ENCODE assay signal across 8 cellular contexts in genomic region chr6:158283304-158284005, GRCh38. TPM values are rescaled to one million over a fixed set of nuclear protein-coding genes. Genes with fewer than 3 reads are reported as not detected.
A peak's percentile ranks its signal among the peaks of the same experiment; 100 is the strongest.
DNase-seq lines count a peak whose midpoint lies in the region; ATAC-seq, FAIRE-seq and TF ChIP-seq lines count a peak whose summit lies in the region.

No MANE protein-coding gene starts in this region.

- intact Hi-C loops in CD4-positive, alpha-beta T cell (cut with DNase I, micrococcal nuclease), result no loop called here
- intact Hi-C loops in K562 (cut with micrococcal nuclease) (no loop called here), left lung (cut with DNase I) (no loop called here)

- ATAC-seq in CD4-positive, alpha-beta T cell (ENCODE audit: poor library complexity), result peak; percentile 66
- peak; percentile 48 for ATAC-seq in HG03108 (IDR thresholded peaks at IDR 0.05; ENCODE audit: unreplicated experiment)
- peak; percentile 48; the same call in 1 of the 3 replicates for ATAC-seq in K562
- ATAC-seq in left lung, result peak; percentile 40
- ATAC-seq in GM21515 (IDR thresholded peaks at IDR 0.05; ENCODE audit: unreplicated experiment), result no peak

- 66% methylated on average over 4 of the region's 4 CpGs for WGBS in K562 (ENCODE audit: insufficient coverage, low coverage, missing lambda C conversion rate)

- H4K20me1 ChIP-seq in K562 (replicated peaks; ENCODE audit: control insufficient read depth, insufficient read depth, low read length), result no peaks in the 10 kb centered on the region

- H3K9me3 Mint-ChIP-seq in CD4-positive, alpha-beta T cell, result no peaks in the 10 kb centered on the region

- POLR2A ChIA-PET in CD4-positive, alpha-beta T cell (lab: Charles Lee), result interaction anchor here (2.5 kb wide), 1 partner anchor 13 kb away, joined by 10 read pairs; no protein-coding TSS in a partner anchor
- POLR2A ChIA-PET in K562 (lab: Yijun Ruan, JAX), result no interaction called here

- no peak overlapping the region for H3K9ac ChIP-seq in K562 (ENCODE audit: insufficient read depth in 1 of 2, low read depth in 2 of 2, low read length in 2 of 2)

- H3K4me2 ChIP-seq in K562 (ENCODE audit: insufficient read depth, low read length), result no peak overlapping the region

- TF ChIP-seq RAD21 in K562 (CRISPR knock-in tag; conservative IDR thresholded peaks at IDR 0.05 in 1 of 2, IDR thresholded peaks at IDR 0.05 in 1 of 2), result no peak

- H3K36me3 Mint-ChIP-seq in CD4-positive, alpha-beta T cell (ENCODE audit: low read depth), result no peaks in the 10 kb centered on the region

- H3K27me3 ChIP-seq in CD4-positive, alpha-beta T cell (ENCODE audit: control insufficient read depth, insufficient read depth, low read length), result no peaks in the 10 kb centered on the region
- no peaks in the 10 kb centered on the region for H3K27me3 ChIP-seq in K562 (ENCODE audit: control insufficient read depth in 2 of 2, insufficient read depth in 2 of 2, low read length in 2 of 2)
- H3K27me3 ChIP-seq in left lung, result no peaks in the 10 kb centered on the region

- no peak for TF ChIP-seq POLR2A in K562 (conservative IDR thresholded peaks at IDR 0.05)

- peak overlapping the region; percentile 77 for H3K27ac Mint-ChIP-seq in CD4-positive, alpha-beta T cell

- H3K4me1 ChIP-seq in K562 (replicated peaks in 1 of 2; ENCODE audit: control insufficient read depth in 2 of 2, insufficient read depth in 2 of 2, low read length in 2 of 2) (no peaks in the 10 kb centered on the region), left lung (peaks cover 0 to 18% of the 10 kb centered on the region in 2 donors)

- no peak overlapping the region for H3K4me3 ChIP-seq in K562
- H3K4me3 ChIP-seq in left lung, result no peak overlapping the region

- peak in 4 of 10 experiments; percentile 4 to 9 (median 6) for DNase-seq in CD4-positive, alpha-beta T cell
- DNase-seq in K562 (ENCODE audit: extremely low read depth in 1 of 4, low spot score in 3 of 4) (no peak), left lung (no peak), NCI-H1092 treated with DMSO at 0.1 percent for 48 hours (lab: John Stamatoyannopoulos, UW) (no peak), NCI-H1694 treated with DMSO at 0.1 percent for 48 hours (lab: John Stamatoyannopoulos, UW) (no peak), HPDE6-E6E7 (ENCODE audit: extremely low spot score) (no peak)

- no peak for TF ChIP-seq CTCF in CD4-positive, alpha-beta T cell (IDR thresholded peaks at IDR 0.05)
- TF ChIP-seq CTCF in K562 (IDR thresholded peaks at IDR 0.05 in 2 of 3, conservative IDR thresholded peaks at IDR 0.05 in 1 of 3; ENCODE audit: insufficient read depth in 2 of 3, low read depth in 1 of 3, low read length in 3 of 3) (no peak), left lung (IDR thresholded peaks at IDR 0.05) (no peak)

- H3K9me1 ChIP-seq in K562 (ENCODE audit: control insufficient read depth, insufficient read depth, low read length), result no peaks in the 10 kb centered on the region

- peak overlapping the region; percentile 12 for H3K4me3 Mint-ChIP-seq in CD4-positive, alpha-beta T cell

- no peak for TF ChIP-seq EP300 in K562 (IDR thresholded peaks at IDR 0.05; ENCODE audit: low read length)

- CTCF ChIA-PET in CD4-positive, alpha-beta T cell (lab: Charles Lee), result interaction anchor here (1.0 kb wide), 1 partner anchor 52 kb away, joined by 4 read pairs; no protein-coding TSS in a partner anchor
- CTCF ChIA-PET in K562 (lab: Yijun Ruan, JAX; ENCODE audit: low intra/inter-chr PET ratio), result no interaction called here

- H3K4me1 Mint-ChIP-seq in CD4-positive, alpha-beta T cell (ENCODE audit: low read depth), result peaks cover 54% of the 10 kb centered on the region

- in situ Hi-C loops in K562 (cut with MboI), result no loop called here

- no TSS peak for BruUV-seq in K562 (replicated peaks; lab: Mats Ljungman, UMichigan)

- no peaks in the 10 kb centered on the region for H3K9me3 ChIP-seq in CD4-positive, alpha-beta T cell (ENCODE audit: control insufficient read depth, low read length)
- no peaks in the 10 kb centered on the region for H3K9me3 ChIP-seq in K562 (replicated peaks; ENCODE audit: control insufficient read depth, insufficient read depth, low read depth, low read length)
- H3K9me3 ChIP-seq in left lung, result no peaks in the 10 kb centered on the region

- no peak overlapping the region for H3K27ac ChIP-seq in CD4-positive, alpha-beta T cell (ENCODE audit: low read depth, low read length)
- no peak overlapping the region for H3K27ac ChIP-seq in K562 (ENCODE audit: extremely low read depth, low read depth, low read length)
- H3K27ac ChIP-seq in left lung, result peak overlapping the region; percentile 30 to 60

- H3K36me3 ChIP-seq in K562 (ENCODE audit: control insufficient read depth, insufficient read depth, low read length) (no peaks in the 10 kb centered on the region; the same call in 2 of the 3 replicates), left lung (no peaks in the 10 kb centered on the region)

- FAIRE-seq in K562 (lab: Jason Lieb, UNC), result no peak

- H3K79me2 ChIP-seq in K562 (ENCODE audit: control insufficient read depth, insufficient read depth, low read length), result no peaks in the 10 kb centered on the region; the same call in 2 of the 3 replicates

- H2AFZ ChIP-seq in K562 (ENCODE audit: low read depth, low read length), result no peak overlapping the region

- H3K27me3 Mint-ChIP-seq in CD4-positive, alpha-beta T cell, result no peaks in the 10 kb centered on the region

TF ChIP-seq in K562, 482 proteins besides CTCF, POLR2A, EP300 and RAD21:
- TF ChIP-seq NFATC3 (IDR thresholded peaks at IDR 0.05) (no peak), ZNF696 (CRISPR knock-in tag; conservative IDR thresholded peaks at IDR 0.05) (no peak), DACH1 (IDR thresholded peaks at IDR 0.05; ENCODE audit: partially characterized antibody) (no peak), ZNF12 (CRISPR knock-in tag; IDR thresholded peaks at IDR 0.05) (no peak), ZNF274 (IDR thresholded peaks at IDR 0.05; ENCODE audit: borderline replicate concordance, low read depth, low read length) (no peak), FOXJ2 (tag; IDR thresholded peaks at IDR 0.05) (no peak), TCF3 (CRISPR knock-in tag; IDR thresholded peaks at IDR 0.05) (no peak)

RNA-seq across cellular contexts. Expression of gene TULP4, which starts 28.8 kb away (rescaled TPM):
- total RNA-seq in CD4-positive, alpha-beta T cell, result 10 to 100 TPM; 66.1 to 68.2 TPM
- total RNA-seq in K562 (2011; cell fraction: chromatin; rRNA removed; ENCODE audit: low replicate concordance), result 55.8 and 138 TPM in 2 replicates
- 31.7 and 40.0 TPM in 2 replicates for total RNA-seq in K562 (2011; cell fraction: nucleolus; rRNA removed)
- 43.3 and 43.6 TPM in 2 replicates for total RNA-seq in K562 (2011; cell fraction: nucleoplasm; rRNA removed)
- total RNA-seq in K562 (2014; rRNA removed), result 33.3 and 33.8 TPM in 2 replicates
- 50.4 and 52.4 TPM in 2 replicates for total RNA-seq in K562 (2014; rRNA removed; fragmentation: Illumina TruSeq; extraction: Trizol)
- 43.7 and 48.8 TPM in 2 replicates for total RNA-seq in K562 (2015; rRNA removed; fragmentation: Illumina TruSeq; extraction: Trizol)
- total RNA-seq in K562 (2021), result 42.5 and 46.9 TPM in 2 replicates
- polyA plus RNA-seq in K562 (2011; rRNA removed), result 8.7 and 9.4 TPM in 2 replicates
- 6.3 and 7.4 TPM in 2 replicates for polyA plus RNA-seq in K562 (2011; cell fraction: cytosol; rRNA removed)
- 9.1 and 13.4 TPM in 2 replicates for polyA plus RNA-seq in K562 (2011; cell fraction: nucleus; rRNA removed)
- 5.3 and 6.3 TPM in 2 replicates for polyA plus RNA-seq in K562 (2012)
- 8.0 and 8.4 TPM in 2 replicates for polyA plus RNA-seq in K562 (2014; fragmentation: Illumina TruSeq; extraction: Trizol)
- polyA plus RNA-seq in K562 (2014; fragmentation: Nextera tagmentation; extraction: Ambion mirVana), result 1 to 10 TPM; 1.2 to 4.2 TPM
- 7.4 and 11.0 TPM in 2 replicates for polyA plus RNA-seq in K562 (2014; rRNA removed)
- polyA minus RNA-seq in K562 (2011; rRNA and poly(A)+ RNA removed), result 95.3 and 111 TPM in 2 replicates
- 43.8 and 48.1 TPM in 2 replicates for polyA minus RNA-seq in K562 (2011; cell fraction: cytosol; rRNA and poly(A)+ RNA removed)
- 31.8 and 41.5 TPM in 2 replicates for polyA minus RNA-seq in K562 (2011; cell fraction: nucleus; rRNA and poly(A)+ RNA removed)
- total RNA-seq in left lung, result 10 to 100 TPM; 69.7 to 86.8 TPM

Comparison
In these comparisons a context has a peak if more than half of its experiments do, and no peak if none do; other contexts are left out.
1. H3K27ac ChIP-seq: peak in left lung (2 of 2); none in CD4-positive, alpha-beta T cell (single experiment) and K562 (single experiment).